ENCODE assay signal across 17 cellular contexts in genomic region chr1:17161926-17162800, GRCh38. TPM values are rescaled to one million over a fixed set of nuclear protein-coding genes. Genes with fewer than 3 reads are reported as not detected.
"Had no signal": no experiment of that assay in that cellular context is flagged by ENCODE, and none has a peak within 500 bp of the region (broad histone marks: within the 10 kb centered on the region; RNA-seq: fewer than 3 reads in every experiment).

No MANE protein-coding gene starts in this region.

- H3K4me1 ChIP-seq: foreskin keratinocyte, pancreas, suprapubic skin, tibial artery had no signal

- H2AFZ ChIP-seq: hepatocyte had no signal

- H3K27ac ChIP-seq: esophagus squamous epithelium, foreskin keratinocyte, hepatocyte, pancreas, suprapubic skin, tibial artery had no signal

- DNase-seq: cerebellar nuclear complex; esophagus squamous epithelium; foreskin keratinocyte; left colon; left ventricle myocardium superior; mesendoderm; naive B cell; pancreas; right cardiac atrium; stimulated activated CD4-positive, alpha-beta T cell treated with anti-CD3 and anti-CD28 coated beads, Interleukin-2, amount 100 ng/mL, for 48 hours; stimulated activated naive CD8-positive, alpha-beta T cell treated with anti-CD3 and anti-CD28 coated beads, Interleukin-15, Interleukin-2, amounts not matched to agents 100 U/mL and 50 U/mL, for 24 hours; tibial artery had no signal

- H3K9me3 ChIP-seq: pancreas, suprapubic skin, tibial artery had no signal

- H3K4me2 ChIP-seq: hepatocyte, smooth muscle cell had no signal

- H3K27me3 ChIP-seq: foreskin keratinocyte, hepatocyte, pancreas had no signal

- H3K79me2 ChIP-seq: hepatocyte had no signal

- H3K4me3 ChIP-seq: esophagus squamous epithelium, hepatocyte, lung, pancreas, smooth muscle cell, suprapubic skin, tibial artery had no signal

- H3K36me3 ChIP-seq: esophagus squamous epithelium, pancreas, suprapubic skin, tibial artery had no signal

RNA-seq across cellular contexts. Expression of gene PADI1, which starts 42.8 kb away (rescaled TPM):
- total RNA-seq: hepatocyte, left ventricle myocardium superior, lung, pancreas, progenitor cell of endocrine pancreas, right cardiac atrium had no signal
- polyA plus RNA-seq: hepatocyte, right cardiac atrium, smooth muscle cell had no signal

RNA-seq across cellular contexts. Expression of gene PADI2, which starts 42.9 kb away (rescaled TPM):
- total RNA-seq: smooth muscle cell had no signal
- polyA plus RNA-seq: smooth muscle cell had no signal
